In genomic region chr1:177209357-177209756, GRCh38 we compare ENCODE assay signal across 1 cellular context.
TF ChIP-seq lines count a peak whose summit lies in the region.

No MANE protein-coding gene starts in this region.

TF ChIP-seq in HEK293, 187 proteins besides CTCF, POLR2A, EP300 and RAD21 (continued from another document and continues in another):
- TF ChIP-seq HIC1 (tag by site-specific recombination; IDR thresholded peaks at IDR 0.05) (no peak), ZNF610 (tag by site-specific recombination; IDR thresholded peaks at IDR 0.05; ENCODE audit: borderline replicate concordance) (no peak), ZNF416 (tag by site-specific recombination; IDR thresholded peaks at IDR 0.05) (no peak), ZSCAN4 (tag by site-specific recombination; IDR thresholded peaks at IDR 0.05) (no peak), ZFP3 (tag by site-specific recombination; IDR thresholded peaks at IDR 0.05; ENCODE audit: low read depth) (no peak), ZNF140 (tag by site-specific recombination; IDR thresholded peaks at IDR 0.05) (no peak), ZNF292 (tag by site-specific recombination; IDR thresholded peaks at IDR 0.05; ENCODE audit: borderline replicate concordance, low read depth) (no peak), ZBTB44 (tag by site-specific recombination; IDR thresholded peaks at IDR 0.05) (peak; percentile 51; the same call in 1 of the 2 replicates), ZNF501 (tag by site-specific recombination; IDR thresholded peaks at IDR 0.05) (0 out of 2 replicates have a peak, but pooled peaks have one; percentile 14), ZNF335 (tag by site-specific recombination; conservative IDR thresholded peaks at IDR 0.05) (no peak), ZNF146 (tag by site-specific recombination; IDR thresholded peaks at IDR 0.05) (no peak), ZNF121 (tag by site-specific recombination; IDR thresholded peaks at IDR 0.05) (no peak), ZNF776 (tag by site-specific recombination; IDR thresholded peaks at IDR 0.05; ENCODE audit: borderline replicate concordance) (no peak), ZNF658 (tag by site-specific recombination; IDR thresholded peaks at IDR 0.05) (no peak), ZNF266 (tag by site-specific recombination; IDR thresholded peaks at IDR 0.05; ENCODE audit: low read depth) (no peak), ZNF341 (tag by site-specific recombination; IDR thresholded peaks at IDR 0.05; ENCODE audit: low read depth) (peak; percentile 35; the same call in 1 of the 2 replicates), ZNF558 (tag by site-specific recombination; IDR thresholded peaks at IDR 0.05) (peak; percentile 66), RBAK (tag by site-specific recombination; IDR thresholded peaks at IDR 0.05) (no peak), ZNF777 (tag by site-specific recombination; IDR thresholded peaks at IDR 0.05; ENCODE audit: borderline replicate concordance) (no peak), ZNF366 (tag by site-specific recombination; conservative IDR thresholded peaks at IDR 0.05) (peak; percentile 53; the same call in 1 of the 2 replicates), ZNF221 (tag by site-specific recombination; IDR thresholded peaks at IDR 0.05; ENCODE audit: borderline replicate concordance) (no peak), ZNF654 (tag by site-specific recombination; IDR thresholded peaks at IDR 0.05; ENCODE audit: low read depth) (0 out of 2 replicates have a peak, but pooled peaks have one; percentile 2), ZNF473 (tag by site-specific recombination; IDR thresholded peaks at IDR 0.05) (no peak), ZNF596 (tag by site-specific recombination; IDR thresholded peaks at IDR 0.05) (no peak), ZNF362 (tag by site-specific recombination; IDR thresholded peaks at IDR 0.05) (no peak), ZBTB21 (tag by site-specific recombination; IDR thresholded peaks at IDR 0.05) (peak; percentile 18; the same call in 1 of the 2 replicates), REST (tag by site-specific recombination; IDR thresholded peaks at IDR 0.05) (no peak), ZFP69B (tag by site-specific recombination; IDR thresholded peaks at IDR 0.05) (peak; percentile 82), WT1 (tag by site-specific recombination; IDR thresholded peaks at IDR 0.05) (peak; percentile 87), ZNF843 (tag by site-specific recombination; IDR thresholded peaks at IDR 0.05) (peak; percentile 94), ZNF114 (tag by site-specific recombination; IDR thresholded peaks at IDR 0.05) (no peak), ZNF76 (tag by site-specific recombination; IDR thresholded peaks at IDR 0.05; ENCODE audit: borderline replicate concordance, low read depth) (no peak), ZNF600 (tag by site-specific recombination; IDR thresholded peaks at IDR 0.05) (peak; percentile 86), ZNF768 (tag by site-specific recombination; IDR thresholded peaks at IDR 0.05) (no peak), SETDB1 (IDR thresholded peaks at IDR 0.05; ENCODE audit: insufficient read length, low read length) (no peak), GLIS1 (tag by site-specific recombination; IDR thresholded peaks at IDR 0.05) (peak; percentile 32; the same call in 1 of the 2 replicates), GFI1B (tag by site-specific recombination; IDR thresholded peaks at IDR 0.05) (0 out of 2 replicates have a peak, but pooled peaks have one; percentile 28), ZSCAN5A (tag by site-specific recombination; IDR thresholded peaks at IDR 0.05) (no peak), ZNF580 (tag by site-specific recombination; IDR thresholded peaks at IDR 0.05) (peak; percentile 51; the same call in 1 of the 2 replicates), ZNF174 (tag by site-specific recombination; IDR thresholded peaks at IDR 0.05) (no peak), ZNF133 (tag by site-specific recombination; IDR thresholded peaks at IDR 0.05) (no peak), ZNF791 (tag by site-specific recombination; IDR thresholded peaks at IDR 0.05) (no peak), ZNF830 (tag by site-specific recombination; IDR thresholded peaks at IDR 0.05; ENCODE audit: low read depth) (no peak), ZNF571 (tag by site-specific recombination; IDR thresholded peaks at IDR 0.05) (no peak), BCL6B (tag by site-specific recombination; IDR thresholded peaks at IDR 0.05) (no peak), SP7 (tag by site-specific recombination; IDR thresholded peaks at IDR 0.05) (peak; percentile 96), KLF8 (tag by site-specific recombination; IDR thresholded peaks at IDR 0.05) (peak; percentile 76), SCRT1 (tag by site-specific recombination; IDR thresholded peaks at IDR 0.05; ENCODE audit: borderline replicate concordance) (no peak; the same call in 1 of the 2 replicates), SCRT2 (tag by site-specific recombination; IDR thresholded peaks at IDR 0.05) (no peak), ZNF423 (tag by site-specific recombination; IDR thresholded peaks at IDR 0.05) (no peak), ZNF549 (tag by site-specific recombination; IDR thresholded peaks at IDR 0.05) (no peak), ZNF664 (tag by site-specific recombination; IDR thresholded peaks at IDR 0.05) (no peak), ZNF785 (tag by site-specific recombination; IDR thresholded peaks at IDR 0.05) (no peak), KLF1 (tag by site-specific recombination; IDR thresholded peaks at IDR 0.05) (peak; percentile 53; the same call in 1 of the 2 replicates), ZNF2 (tag by site-specific recombination; IDR thresholded peaks at IDR 0.05) (peak; percentile 90), ZNF26 (tag by site-specific recombination; IDR thresholded peaks at IDR 0.05) (no peak), ZSCAN18 (tag by site-specific recombination; IDR thresholded peaks at IDR 0.05) (no peak), YY2 (tag by site-specific recombination; IDR thresholded peaks at IDR 0.05) (no peak)
